In the genomic region with DNA sequence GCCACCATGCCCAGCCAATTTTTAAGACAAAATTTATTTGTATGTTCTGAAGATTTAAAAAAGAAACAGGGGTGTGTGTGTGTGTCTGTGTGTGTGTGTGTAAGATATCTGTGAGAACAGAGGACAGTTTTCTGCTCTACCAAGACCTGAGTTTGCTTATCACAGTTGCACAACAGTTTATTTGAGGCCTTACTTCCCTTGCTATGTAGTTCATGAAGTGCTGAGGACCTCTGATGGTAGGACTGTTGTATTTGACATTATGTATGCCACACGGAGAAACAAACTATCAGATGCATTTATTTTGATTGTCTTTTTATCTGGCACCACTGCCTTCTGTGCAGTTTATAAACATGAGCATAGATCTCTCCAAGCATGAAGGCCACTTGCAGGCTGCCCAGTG, we compare ENCODE assay signal across 10 cellular contexts.
DNase-seq lines count a peak whose midpoint lies in the region; ATAC-seq lines count a peak whose summit lies in the region.
"Had no signal": no experiment of that assay in that cellular context is flagged by ENCODE, and none has a peak within 500 bp of the region (broad histone marks: within the 10 kb centered on the region; RNA-seq: fewer than 3 reads in every experiment).

No MANE protein-coding gene starts in this region.

- H3K4me1 ChIP-seq in GM23248 (ENCODE audit: insufficient read depth) = no peaks in the 10 kb centered on the region
- H3K4me1 ChIP-seq: SJSA1 had no signal

- ATAC-seq in natural killer cell treated with Interleukin-12 subunit alpha and Interleukin-12 subunit beta and Interleukin-15 and Interleukin-18, amount 100 ng/mL, for 72 hours = no peak
- ATAC-seq in GM18867 (IDR thresholded peaks at IDR 0.05; ENCODE audit: unreplicated experiment) = no peak
- ATAC-seq: activated T-cell treated with anti-CD3 and anti-CD28 coated beads, Interleukin-2, amount 50 U/mL, for 72 hours had no signal

- no peak overlapping the region for H3K27ac ChIP-seq in GM23248
- H3K27ac ChIP-seq: SJSA1 had no signal

- H3K9ac ChIP-seq in GM23248 = no peak overlapping the region

- H3K36me3 Mint-ChIP-seq in natural killer cell treated with Interleukin-12 subunit alpha and Interleukin-12 subunit beta and Interleukin-15 and Interleukin-18, amount 100 ng/mL, for 72 hours = no peaks in the 10 kb centered on the region
- H3K36me3 Mint-ChIP-seq: naive B cell had no signal

- no peaks in the 10 kb centered on the region for H3K79me2 ChIP-seq in GM23248 (ENCODE audit: insufficient read depth)

- H4K20me1 ChIP-seq in GM23248 (ENCODE audit: insufficient read depth) = no peaks in the 10 kb centered on the region

- peaks cover 7% of the 10 kb centered on the region for H3K9me3 Mint-ChIP-seq in natural killer cell treated with Interleukin-12 subunit alpha and Interleukin-12 subunit beta and Interleukin-15 and Interleukin-18, amount 100 ng/mL, for 72 hours

- no peaks in the 10 kb centered on the region for H3K9me3 ChIP-seq in GM23248 (ENCODE audit: low read depth)
- H3K9me3 ChIP-seq: SJSA1 had no signal

- no peak overlapping the region for H3K4me3 Mint-ChIP-seq in natural killer cell treated with Interleukin-12 subunit alpha and Interleukin-12 subunit beta and Interleukin-15 and Interleukin-18, amount 100 ng/mL, for 72 hours
- H3K4me3 Mint-ChIP-seq: activated T-cell treated with anti-CD3 and anti-CD28 coated beads, Interleukin-2, amount 50 U/mL, for 72 hours; naive B cell had no signal

- no peaks in the 10 kb centered on the region for H3K36me3 ChIP-seq in GM23248 (ENCODE audit: low read depth)
- H3K36me3 ChIP-seq: SJSA1 had no signal

- no peaks in the 10 kb centered on the region for H3F3A ChIP-seq in GM23248 (ENCODE audit: insufficient read depth)

- H3K27me3 ChIP-seq in GM23248 (replicated peaks; ENCODE audit: insufficient read depth) = peaks cover 16% of the 10 kb centered on the region; the same call in 1 of the 2 replicates
- H3K27me3 ChIP-seq: SJSA1 had no signal

- H3K9me2 ChIP-seq in GM23248 (ENCODE audit: insufficient read depth) = no peaks in the 10 kb centered on the region

- H3K4me3 ChIP-seq in GM23248 = no peak overlapping the region
- H3K4me3 ChIP-seq: SJSA1 had no signal

- peak; percentile 41 for DNase-seq in GM23248
- peak; percentile 7 for DNase-seq in RPMI7951 (ENCODE audit: low read depth)
- DNase-seq in fibroblast of the conjunctiva (ENCODE audit: low read depth) = peak; percentile 33
- peak; percentile 16 for DNase-seq in renal cortical epithelial cell (ENCODE audit: low read depth)
- DNase-seq in natural killer cell treated with Interleukin-12 subunit alpha and Interleukin-12 subunit beta and Interleukin-15 and Interleukin-18, amount 100 ng/mL, for 72 hours (ENCODE audit: low spot score) = no peak
- DNase-seq in GDM1 (lab: John Stamatoyannopoulos, UW) = no peak
- DNase-seq: activated T-cell treated with anti-CD3 and anti-CD28 coated beads, Interleukin-2, amount 50 U/mL, for 72 hours; naive B cell had no signal

- no peaks in the 10 kb centered on the region for H3K4me1 Mint-ChIP-seq in natural killer cell treated with Interleukin-12 subunit alpha and Interleukin-12 subunit beta and Interleukin-15 and Interleukin-18, amount 100 ng/mL, for 72 hours (ENCODE audit: low read depth in 2 of 2)
- H3K4me1 Mint-ChIP-seq: naive B cell had no signal

- in situ Hi-C loops in GM23248 (cut with MboI) = no loop called here

- no peak overlapping the region for H3K4me2 ChIP-seq in GM23248 (ENCODE audit: unreplicated experiment)

- no peak overlapping the region for H3K27ac Mint-ChIP-seq in natural killer cell treated with Interleukin-12 subunit alpha and Interleukin-12 subunit beta and Interleukin-15 and Interleukin-18, amount 100 ng/mL, for 72 hours
- H3K27ac Mint-ChIP-seq: activated T-cell treated with anti-CD3 and anti-CD28 coated beads, Interleukin-2, amount 50 U/mL, for 72 hours; naive B cell had no signal

- WGBS in GM23248 (ENCODE audit: low coverage in 1 of 2, low lambda C conversion rate in 2 of 2, missing lambda C conversion rate in 2 of 2), 2 experiments = 12 to 20% methylated on average over 1 of the region's 1 CpG

- peaks cover 3 to 15% of the 10 kb centered on the region in 2 donors for H3K27me3 Mint-ChIP-seq in natural killer cell treated with Interleukin-12 subunit alpha and Interleukin-12 subunit beta and Interleukin-15 and Interleukin-18, amount 100 ng/mL, for 72 hours
- H3K27me3 Mint-ChIP-seq: naive B cell had no signal

- H2AFZ ChIP-seq in GM23248 = no peak overlapping the region

Comparison
In these comparisons a context has a peak if more than half of its experiments do, and no peak if none do; other contexts are left out.
1. DNase-seq: peak in GM23248 (single experiment), RPMI7951 (single experiment), fibroblast of the conjunctiva (single experiment) and renal cortical epithelial cell (single experiment); none in natural killer cell treated with Interleukin-12 subunit alpha and Interleukin-12 subunit beta and Interleukin-15 and Interleukin-18, amount 100 ng/mL, for 72 hours (single experiment) and GDM1 (single experiment).